ENCODE assay signal across 7 cellular contexts in the genomic region with DNA sequence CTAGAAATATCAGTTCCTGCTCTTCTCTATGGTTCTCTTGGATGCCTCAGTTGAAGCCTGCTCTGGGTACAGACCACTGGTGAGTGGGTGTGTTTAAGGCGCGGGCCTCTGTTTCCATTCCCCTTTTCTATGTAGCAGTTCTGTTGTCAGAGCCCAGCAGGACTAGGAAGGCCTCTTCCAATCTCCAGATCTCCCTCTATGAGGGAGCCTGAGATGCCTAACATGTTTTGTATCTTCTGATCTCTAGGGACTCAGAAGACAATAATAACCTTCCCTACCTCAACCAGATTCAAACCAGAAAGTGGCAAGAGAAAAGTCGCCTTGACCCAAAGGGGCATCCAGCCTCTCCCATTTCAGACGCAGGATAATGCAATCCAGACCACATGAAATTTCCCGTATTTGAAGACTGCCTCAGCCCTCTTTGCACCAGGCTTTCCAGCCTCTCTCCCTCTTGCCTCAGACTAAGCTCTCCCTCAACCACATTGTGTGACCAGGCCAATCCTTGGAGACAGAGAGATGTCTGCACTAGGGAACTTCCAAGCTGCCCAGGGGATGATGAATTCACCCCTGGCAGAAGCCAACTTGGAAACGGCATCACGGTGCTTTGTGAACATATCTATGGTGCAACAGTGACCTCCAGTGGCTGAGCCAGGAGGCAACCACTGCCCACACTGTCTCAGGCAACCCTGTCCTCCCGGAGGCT.
DNase-seq lines count a peak whose midpoint lies in the region; ATAC-seq and TF ChIP-seq lines count a peak whose summit lies in the region.

No MANE protein-coding gene starts in this region.

- peak; percentile 73 for ATAC-seq in HG02938 (IDR thresholded peaks at IDR 0.05; ENCODE audit: unreplicated experiment)
- ATAC-seq in left lobe of liver, result peak; percentile 100

- no peak overlapping the region for H3K4me3 ChIP-seq in coronary artery

- peak; percentile 87 for TF ChIP-seq CTCF in GM12872 (IDR thresholded peaks at IDR 0.05; ENCODE audit: insufficient read depth, low read depth, low read length)
- TF ChIP-seq CTCF in coronary artery (IDR thresholded peaks at IDR 0.05), result peak; percentile 80

- peak; percentile 32 for DNase-seq in NCI-H2171 treated with DMSO at 0.1 percent for 48 hours (lab: John Stamatoyannopoulos, UW)
- peak in 3 of 4 experiments; percentile 2 to 10 (median 5) for DNase-seq in activated CD4-positive, CD25-positive, alpha-beta regulatory T cell (lab: John Stamatoyannopoulos, UW)
- DNase-seq in coronary artery (ENCODE audit: low spot score), result peak; percentile 91
- DNase-seq in left lobe of liver (ENCODE audit: low spot score), result peak; percentile 80
- DNase-seq in stimulated activated CD4-positive, alpha-beta T cell treated with anti-CD3 and anti-CD28 coated beads, Interleukin-4, amount 100 ng/mL, for 1 hour, result peak; percentile 40

- H3K27ac ChIP-seq in coronary artery, result peak overlapping the region; percentile 33 to 65

Comparison
In these comparisons a context has a peak if more than half of its experiments do, and no peak if none do; other contexts are left out.
1. DNase-seq: peak in every context shown above with its lines; median percentile 91 in coronary artery; 80 in left lobe of liver; 40 in stimulated activated CD4-positive, alpha-beta T cell treated with anti-CD3 and anti-CD28 coated beads, Interleukin-4, amount 100 ng/mL, for 1 hour; 32 in NCI-H2171 treated with DMSO at 0.1 percent for 48 hours; 5 in activated CD4-positive, CD25-positive, alpha-beta regulatory T cell.